In the genomic region with DNA sequence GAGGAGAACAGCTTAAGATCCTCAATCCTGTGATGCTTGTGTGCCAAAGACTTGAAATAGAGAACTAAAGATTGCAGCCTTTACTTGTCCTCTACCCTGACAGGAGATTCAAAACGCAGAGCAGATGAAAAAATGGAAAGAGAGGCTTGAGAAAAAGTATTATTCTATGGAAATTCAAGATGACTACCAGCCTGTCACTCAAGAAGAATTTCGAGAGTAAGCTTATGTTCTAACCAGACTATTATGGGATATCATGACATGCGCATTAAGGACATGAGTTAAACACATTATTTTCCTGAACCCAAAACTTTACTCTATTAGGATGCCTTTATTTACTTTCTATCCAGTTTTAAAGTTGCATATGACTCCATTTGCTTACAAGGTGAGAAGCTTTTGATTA, we compare ENCODE assay signal across 25 cellular contexts. TPM values are rescaled to one million over a fixed set of nuclear protein-coding genes. Genes with fewer than 3 reads are reported as not detected.
DNase-seq lines count a peak whose midpoint lies in the region; ATAC-seq and TF ChIP-seq lines count a peak whose summit lies in the region.
"Had no signal": no experiment of that assay in that cellular context is flagged by ENCODE, and none has a peak within 500 bp of the region (broad histone marks: within the 10 kb centered on the region; RNA-seq: fewer than 3 reads in every experiment).

No MANE protein-coding gene starts in this region.

- CTCF ChIA-PET in CD4-positive, alpha-beta T cell (lab: Charles Lee) = no interaction called here

- no peak for ATAC-seq in CD4-positive, alpha-beta T cell (ENCODE audit: poor library complexity)
- ATAC-seq in GM18868 (IDR thresholded peaks at IDR 0.05; ENCODE audit: unreplicated experiment) = peak; percentile 13
- ATAC-seq: SK-N-SH treated with all-trans-retinoic acid at 6 μM for 48 hours had no signal

- no peaks in the 10 kb centered on the region for H3K27me3 ChIP-seq in CD4-positive, alpha-beta T cell (ENCODE audit: control insufficient read depth, insufficient read depth, low read length)
- H3K27me3 ChIP-seq: adrenal gland, thyroid gland had no signal

- H3K4me3 Mint-ChIP-seq in CD4-positive, alpha-beta T cell = no peak overlapping the region
- H3K4me3 Mint-ChIP-seq in activated naive CD8-positive, alpha-beta T cell = no peak overlapping the region
- H3K4me3 Mint-ChIP-seq in mesothelial cell of epicardium = no peak overlapping the region
- H3K4me3 Mint-ChIP-seq: HFFc6 had no signal

- no peaks in the 10 kb centered on the region for H3K27me3 Mint-ChIP-seq in CD4-positive, alpha-beta T cell
- H3K27me3 Mint-ChIP-seq in activated naive CD8-positive, alpha-beta T cell = no peaks in the 10 kb centered on the region
- no peaks in the 10 kb centered on the region for H3K27me3 Mint-ChIP-seq in mesothelial cell of epicardium (ENCODE audit: low read depth)

- H3K36me3 Mint-ChIP-seq in CD4-positive, alpha-beta T cell (ENCODE audit: low read depth) = peaks cover 39% of the 10 kb centered on the region
- peaks cover 7% of the 10 kb centered on the region for H3K36me3 Mint-ChIP-seq in activated naive CD8-positive, alpha-beta T cell
- H3K36me3 Mint-ChIP-seq in mesothelial cell of epicardium = peaks cover 32% of the 10 kb centered on the region

- TF ChIP-seq CTCF in CD4-positive, alpha-beta T cell (IDR thresholded peaks at IDR 0.05) = no peak
- TF ChIP-seq CTCF in mesothelial cell of epicardium (IDR thresholded peaks at IDR 0.05; ENCODE audit: unreplicated experiment) = no peak

- H3K4me1 ChIP-seq in mesodermal cell (ENCODE audit: control insufficient read depth, insufficient read depth, low read length, poor library complexity, severe bottlenecking) = no peaks in the 10 kb centered on the region
- H3K4me1 ChIP-seq: thyroid gland had no signal

- H3K27ac ChIP-seq in CD4-positive, alpha-beta T cell (ENCODE audit: low read depth, low read length) = no peak overlapping the region
- H3K27ac ChIP-seq in mesodermal cell (ENCODE audit: low read depth, low read length, severe bottlenecking) = peak overlapping the region; percentile 11
- H3K27ac ChIP-seq: adrenal gland, thyroid gland, WERI-Rb-1 had no signal

- no peaks in the 10 kb centered on the region for H3K9me3 ChIP-seq in CD4-positive, alpha-beta T cell (ENCODE audit: control insufficient read depth, low read length)
- no peaks in the 10 kb centered on the region for H3K9me3 ChIP-seq in mesodermal cell (ENCODE audit: control insufficient read depth, low read length)
- H3K9me3 ChIP-seq: adrenal gland, thyroid gland had no signal

- H3K36me3 ChIP-seq in mesodermal cell (ENCODE audit: control insufficient read depth, insufficient read depth, low read length) = peaks cover 42% of the 10 kb centered on the region

- peak overlapping the region; percentile 8 for H3K27ac Mint-ChIP-seq in CD4-positive, alpha-beta T cell
- H3K27ac Mint-ChIP-seq in activated naive CD8-positive, alpha-beta T cell = peak overlapping the region; percentile 34
- H3K27ac Mint-ChIP-seq in mesothelial cell of epicardium = no peak overlapping the region
- H3K27ac Mint-ChIP-seq: HFFc6 had no signal

- no peak for DNase-seq in CD4-positive, alpha-beta T cell
- DNase-seq in COR-L47 (lab: John Stamatoyannopoulos, UW) = no peak
- no peak for DNase-seq in mesothelial cell of epicardium (ENCODE audit: low spot score in 2 of 2, unreplicated experiment in 2 of 2)
- DNase-seq in NOMO-1 (lab: John Stamatoyannopoulos, UW; ENCODE audit: unreplicated experiment in 2 of 2) = no peak
- DNase-seq: activated CD4-positive, alpha-beta T cell treated with anti-CD3 and anti-CD28 coated beads, Interleukin-2, amount 50 U/mL, for 1 hour; activated effector memory CD4-positive, alpha-beta T cell treated with anti-CD3 and anti-CD28 coated beads, Interleukin-2, amount 50 U/mL, for 16 hours; adrenal gland; HFFc6; kidney; NCI-H1417; NCI-H2081; NCI-H446 treated with DMSO at 0.1 percent for 48 hours; occipital lobe; stimulated activated naive CD4-positive, alpha-beta T cell; thyroid gland; WERI-Rb-1 had no signal

- H3K4me3 ChIP-seq in mesodermal cell (ENCODE audit: extremely low read depth, insufficient read depth, low read length, poor library complexity, severe bottlenecking) = no peak overlapping the region
- H3K4me3 ChIP-seq: adrenal gland, smooth muscle cell, thyroid gland had no signal

- WGBS in mesodermal cell (ENCODE audit: insufficient coverage in 2 of 2), 2 experiments = 91 to 100% methylated on average over 2 of the region's 3 CpGs

- POLR2A ChIA-PET in CD4-positive, alpha-beta T cell (lab: Charles Lee) = interaction anchor here (0.6 kb wide), 1 partner anchor 46 kb away, joined by 3 read pairs; no protein-coding TSS in a partner anchor

- no peaks in the 10 kb centered on the region for H3K9me3 Mint-ChIP-seq in CD4-positive, alpha-beta T cell
- no peaks in the 10 kb centered on the region for H3K9me3 Mint-ChIP-seq in activated naive CD8-positive, alpha-beta T cell (ENCODE audit: low read depth)
- H3K9me3 Mint-ChIP-seq in mesothelial cell of epicardium = no peaks in the 10 kb centered on the region
- H3K9me3 Mint-ChIP-seq: HFFc6 had no signal

- intact Hi-C loops in CD4-positive, alpha-beta T cell (cut with DNase I, micrococcal nuclease) = no loop called here

- H3K4me1 Mint-ChIP-seq in CD4-positive, alpha-beta T cell (ENCODE audit: low read depth) = no peaks in the 10 kb centered on the region
- H3K4me1 Mint-ChIP-seq in activated naive CD8-positive, alpha-beta T cell (ENCODE audit: low read depth) = peaks cover 10% of the 10 kb centered on the region
- peaks cover 12% of the 10 kb centered on the region for H3K4me1 Mint-ChIP-seq in mesothelial cell of epicardium

RNA-seq across cellular contexts. Expression of a gene that starts 46.4 kb away (rescaled TPM):
- total RNA-seq in CD4-positive, alpha-beta T cell = not detected
- not detected for polyA plus RNA-seq in mesodermal cell (2013, experiment 1 of 2)
- not detected for polyA plus RNA-seq in mesodermal cell (2013, experiment 2 of 2)
- not detected in 3 replicates for total RNA-seq in mesothelial cell of epicardium
- total RNA-seq: glomerular endothelial cell, HFFc6, kidney, lung microvascular endothelial cell, MCF 10A, occipital lobe, OCI-LY7, smooth muscle cell, thyroid gland had no signal
